Comparison of ENCODE assay signal across 6 cellular contexts in the genomic region with DNA sequence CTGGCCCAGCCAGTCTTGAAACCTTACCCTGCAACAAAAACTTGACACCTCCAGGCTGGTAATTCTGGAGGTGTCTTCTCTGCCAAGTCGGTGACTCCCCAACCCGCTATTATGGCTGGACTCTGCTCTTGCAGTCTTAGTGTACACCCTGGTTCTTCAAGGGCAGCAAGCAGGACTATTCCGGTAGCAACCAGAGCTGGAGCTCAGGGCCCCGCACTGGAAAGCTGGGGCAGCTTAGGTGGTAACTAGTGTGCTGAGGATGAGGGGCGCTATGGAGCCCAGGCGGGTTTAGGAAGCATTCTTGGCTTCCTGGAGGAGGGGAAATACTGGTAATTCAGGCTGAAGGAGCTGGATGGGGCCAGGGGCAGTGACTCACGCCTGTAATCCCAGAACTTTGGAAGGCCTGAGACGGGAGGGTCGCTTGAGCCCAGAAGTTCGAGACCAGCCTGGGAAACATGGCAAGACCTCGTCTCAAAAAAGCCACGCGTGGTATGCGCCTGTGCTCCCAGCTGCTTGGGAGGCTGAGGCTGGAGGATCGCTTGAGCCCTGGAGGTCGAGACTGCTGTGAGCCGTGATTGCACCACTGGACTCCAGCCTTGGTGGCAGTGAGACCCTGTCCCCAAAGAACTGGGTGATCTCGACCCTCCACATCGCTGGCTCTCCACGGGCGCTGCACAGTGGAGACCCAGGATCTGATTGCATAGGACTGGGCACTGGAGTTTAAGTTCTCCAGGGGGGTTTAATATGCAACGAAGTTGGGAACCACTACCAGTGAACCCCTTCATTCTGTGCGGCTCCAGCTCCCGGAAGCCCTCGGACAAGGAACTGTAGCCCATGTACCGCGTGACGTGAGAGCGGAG. TPM values are rescaled to one million over a fixed set of nuclear protein-coding genes. Genes with fewer than 3 reads are reported as not detected.
DNase-seq lines count a peak whose midpoint lies in the region; ATAC-seq and TF ChIP-seq lines count a peak whose summit lies in the region.

No MANE protein-coding gene starts in this region.

- intact Hi-C loops in heart right ventricle (cut with DNase I): loop anchor here in 1 of 10 donors (5.0 kb wide), 1 partner anchor 34 kb away; no protein-coding TSS in a partner anchor
- intact Hi-C loops in Right ventricle myocardium inferior (cut with DNase I): no loop called here
- intact Hi-C loops in uterus (cut with DNase I; ENCODE audit: low total_unique reads): no loop called here

- no peak for DNase-seq in heart right ventricle
- DNase-seq in Right ventricle myocardium inferior (ENCODE audit: missing footprints): no peak
- peak; percentile 21 for DNase-seq in glomerular visceral epithelial cell (ENCODE audit: extremely low spot score)
- DNase-seq in uterus: no peak
- no peak for DNase-seq in Karpas-422
- no peak for DNase-seq in kidney glomerular epithelial cell (lab: John Stamatoyannopoulos, UW)

- peaks cover 3 to 25% (median 19%) of the 10 kb centered on the region in 9 donors for H3K4me1 ChIP-seq in heart right ventricle
- H3K4me1 ChIP-seq in uterus: no peaks in the 10 kb centered on the region
- peaks cover 2% of the 10 kb centered on the region; the same call in 1 of the 2 replicates for H3K4me1 ChIP-seq in Karpas-422 (ENCODE audit: low read length)

- no peak overlapping the region for H3K4me2 ChIP-seq in Karpas-422 (ENCODE audit: low read depth, low read length, poor library complexity, severe bottlenecking)

- H3K27me3 ChIP-seq in heart right ventricle (no peaks in the 10 kb centered on the region), uterus (no peaks in the 10 kb centered on the region), Karpas-422 (ENCODE audit: low read length) (no peaks in the 10 kb centered on the region)

- H3K4me3 ChIP-seq in heart right ventricle: peak overlapping the region in 9 of 10 donors; percentile 48 to 73 (median 66)
- H3K4me3 ChIP-seq in uterus: peak overlapping the region; percentile 47 to 56
- no peak overlapping the region for H3K4me3 ChIP-seq in Karpas-422 (ENCODE audit: low read length)

- peak overlapping the region in 5 of 10 donors; percentile 20 to 78 (median 32) for H3K27ac ChIP-seq in heart right ventricle
- no peak overlapping the region for H3K27ac ChIP-seq in uterus
- no peak overlapping the region for H3K27ac ChIP-seq in Karpas-422 (ENCODE audit: low read length)

- no peaks in the 10 kb centered on the region for H3K9me2 ChIP-seq in Karpas-422 (replicated peaks; ENCODE audit: insufficient read depth, low read length)

- no peaks in the 10 kb centered on the region for H3K9me3 ChIP-seq in heart right ventricle
- H3K9me3 ChIP-seq in uterus: no peaks in the 10 kb centered on the region
- H3K9me3 ChIP-seq in Karpas-422 (ENCODE audit: low read length): no peaks in the 10 kb centered on the region

- no peaks in the 10 kb centered on the region for H3K79me2 ChIP-seq in Karpas-422 (ENCODE audit: low read length)

- H2AFZ ChIP-seq in Karpas-422 (ENCODE audit: low read length): no peak overlapping the region

- H3K9ac ChIP-seq in Karpas-422 (ENCODE audit: low read length): no peak overlapping the region

- WGBS in heart right ventricle, 2 donors: 48 to 55% methylated on average over 29 of the region's 29 CpGs

- no peak for TF ChIP-seq POLR2A in uterus (IDR thresholded peaks at IDR 0.05)

- ATAC-seq in heart right ventricle: peak in 2 of 8 donors; percentile 3 to 8
- ATAC-seq in Right ventricle myocardium inferior: no peak

- H4K20me1 ChIP-seq in Karpas-422 (ENCODE audit: insufficient read depth, low read depth, low read length): peaks cover 25% of the 10 kb centered on the region

- H3K36me3 ChIP-seq in heart right ventricle: peaks cover 0 to 30% (median 0%) of the 10 kb centered on the region in 9 donors
- no peaks in the 10 kb centered on the region for H3K36me3 ChIP-seq in uterus
- H3K36me3 ChIP-seq in Karpas-422 (ENCODE audit: insufficient read depth, low read length): peaks cover 14% of the 10 kb centered on the region; the same call in 1 of the 2 replicates

- TF ChIP-seq CTCF in heart right ventricle (IDR thresholded peaks at IDR 0.05) (no peak), uterus (IDR thresholded peaks at IDR 0.05) (no peak)

RNA-seq across cellular contexts. Expression of a gene that starts 10.6 kb away (rescaled TPM):
- total RNA-seq in heart right ventricle: 1 to 10 TPM in 3 of 10 donors, under 1 TPM in 6, not detected in 1; 0.24 to 1.5 (median 0.50) TPM
- polyA plus RNA-seq in heart right ventricle: 1 to 10 TPM in 1 of 2 donors, under 1 TPM in 1; 0.29 to 1.5 TPM
- total RNA-seq in Right ventricle myocardium inferior: 0.65 TPM
- 1 to 10 TPM in 2 of 4 donors, not detected in 2; 3.2 to 3.4 TPM for total RNA-seq in uterus
- 0.40 TPM in 1 of 2 replicates, not detected in the other for total RNA-seq in Karpas-422 (2014; rRNA removed; shearing (Covaris generic); ENCODE audit: low replicate concordance)

RNA-seq across cellular contexts. Expression of a gene that starts 25.6 kb away (rescaled TPM):
- total RNA-seq in heart right ventricle (10 to 100 TPM; 14.7 to 32.5 (median 23.7) TPM), Right ventricle myocardium inferior (24.3 TPM), uterus (10 to 100 TPM; 18.2 to 73.7 (median 56.1) TPM)
- 10 to 100 TPM; 25.0 to 36.5 TPM for polyA plus RNA-seq in heart right ventricle
- total RNA-seq in Karpas-422 (2014; rRNA removed; shearing (Covaris generic); ENCODE audit: low replicate concordance): 22.4 and 48.8 TPM in 2 replicates

RNA-seq across cellular contexts. Expression of a gene that starts 39.3 kb away (rescaled TPM):
- 10 to 100 TPM; 43.3 to 76.9 (median 56.5) TPM for total RNA-seq in heart right ventricle
- 10 to 100 TPM; 19.2 to 33.7 TPM for polyA plus RNA-seq in heart right ventricle
- 52.6 TPM for total RNA-seq in Right ventricle myocardium inferior
- 10 to 100 TPM; 29.4 to 74.2 (median 57.6) TPM for total RNA-seq in uterus
- total RNA-seq in Karpas-422 (2014; rRNA removed; shearing (Covaris generic); ENCODE audit: low replicate concordance): 42.0 and 58.4 TPM in 2 replicates

RNA-seq across cellular contexts. Expression of a gene that starts 45.4 kb away (rescaled TPM):
- total RNA-seq in heart right ventricle (10 to 100 TPM; 15.5 to 26.3 (median 17.5) TPM), Right ventricle myocardium inferior (17.0 TPM), uterus (10 to 100 TPM; 16.2 to 45.9 (median 30.9) TPM)
- polyA plus RNA-seq in heart right ventricle: 10 to 100 TPM; 29.3 to 54.9 TPM
- total RNA-seq in Karpas-422 (2014; rRNA removed; shearing (Covaris generic); ENCODE audit: low replicate concordance): 33.7 and 43.9 TPM in 2 replicates

RNA-seq across cellular contexts. Expression of a gene that starts 58.5 kb away (rescaled TPM):
- 1 to 10 TPM in 9 of 10 donors, under 1 TPM in 1; 0.81 to 7.7 (median 3.9) TPM for total RNA-seq in heart right ventricle
- polyA plus RNA-seq in heart right ventricle: under 1 TPM; 0.07 to 0.80 TPM
- total RNA-seq in Right ventricle myocardium inferior: 2.8 TPM
- 1 to 10 TPM in 2 of 4 donors, under 1 TPM in 1, not detected in 1; 0.76 to 1.5 (median 1.2) TPM for total RNA-seq in uterus
- 1.6 and 2.0 TPM in 2 replicates for total RNA-seq in Karpas-422 (2014; rRNA removed; shearing (Covaris generic); ENCODE audit: low replicate concordance)
